ENCODE assay signal across 9 cellular contexts in the genomic region with DNA sequence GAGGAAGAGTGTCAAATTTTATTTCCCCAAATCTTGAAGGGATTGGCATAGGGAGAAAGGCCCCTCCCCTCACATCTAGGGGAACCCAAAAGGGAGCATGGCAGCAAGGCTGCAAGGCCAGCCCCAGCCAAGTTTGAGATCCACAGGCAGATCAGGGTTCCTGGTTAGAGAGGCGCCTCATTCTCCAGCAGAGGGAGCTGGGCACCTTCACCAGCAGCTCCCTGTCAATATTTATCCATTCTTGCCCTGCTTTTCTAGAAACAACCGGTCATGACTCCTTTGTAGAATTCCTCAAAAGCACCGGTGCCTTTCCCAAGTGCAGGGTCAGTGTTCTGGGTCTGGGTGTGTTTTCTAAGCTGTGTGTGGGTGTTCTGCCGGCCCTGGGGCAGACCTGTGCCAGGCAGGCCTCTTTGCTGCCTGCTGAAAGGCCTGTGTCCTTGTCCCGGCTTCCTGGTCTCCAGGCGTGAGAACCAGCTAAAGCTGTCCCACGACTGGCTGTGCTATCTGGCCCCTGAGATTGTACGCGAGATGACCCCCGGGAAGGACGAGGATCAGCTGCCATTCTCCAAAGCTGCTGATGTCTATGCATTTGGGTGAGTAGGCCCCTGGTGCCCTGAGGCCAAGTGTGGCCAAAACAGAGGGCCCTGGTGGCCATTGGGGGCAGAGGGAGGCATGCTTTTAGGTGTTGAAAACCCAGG. TPM values are rescaled to one million over a fixed set of nuclear protein-coding genes. Genes with fewer than 3 reads are reported as not detected.
A peak's percentile ranks its signal among the peaks of the same experiment; 100 is the strongest.
DNase-seq lines count a peak whose midpoint lies in the region; ATAC-seq and TF ChIP-seq lines count a peak whose summit lies in the region.
"Had no signal": no experiment of that assay in that cellular context is flagged by ENCODE, and none has a peak within 500 bp of the region (broad histone marks: within the 10 kb centered on the region; RNA-seq: fewer than 3 reads in every experiment).

No MANE protein-coding gene starts in this region.

- peaks cover 82% of the 10 kb centered on the region for H3K36me3 Mint-ChIP-seq in brain

- H3K4me3 ChIP-seq in Loucy (ENCODE audit: low read length, poor library complexity, severe bottlenecking) (no peak overlapping the region), liver (ENCODE audit: low read depth in 1 of 3, low read length in 3 of 3) (no peak overlapping the region)

- H2AFZ ChIP-seq in Loucy (ENCODE audit: low read length): no peak overlapping the region

- H3K27ac Mint-ChIP-seq in brain: peak overlapping the region in 2 of 5 experiments; percentile 34 to 43

- no peaks in the 10 kb centered on the region for H3K79me2 ChIP-seq in Loucy (ENCODE audit: insufficient read depth, low read length)

- TF ChIP-seq RAD21 in liver (IDR thresholded peaks at IDR 0.05): peak; percentile 83 to 88

- H3K36me3 ChIP-seq in Loucy (ENCODE audit: insufficient read depth, low read length): peaks cover 32% of the 10 kb centered on the region; the same call in 1 of the 2 replicates
- peaks cover 0 to 48% (median 12%) of the 10 kb centered on the region in 4 donors for H3K36me3 ChIP-seq in liver (ENCODE audit: control insufficient read depth in 4 of 4, insufficient read depth in 3 of 4, low read depth in 1 of 4, low read length in 3 of 4)

- peak; percentile 14 for DNase-seq in GDM1 (lab: John Stamatoyannopoulos, UW)
- DNase-seq in stimulated activated naive CD4-positive, alpha-beta T cell treated with Interleukin-2 at 50 U/mL for 16 hours (lab: John Stamatoyannopoulos, UW): no peak
- no peak for DNase-seq in NCI-H345 (lab: John Stamatoyannopoulos, UW)
- DNase-seq in activated gamma-delta T cell treated with Interleukin-2 at 50 U/mL for 16 hours: no peak

- no peaks in the 10 kb centered on the region for H3K27me3 Mint-ChIP-seq in brain

- no peaks in the 10 kb centered on the region for H3K9me3 Mint-ChIP-seq in brain

- no peaks in the 10 kb centered on the region for H3K9me2 ChIP-seq in Loucy (replicated peaks; ENCODE audit: low read depth, low read length)

- no peaks in the 10 kb centered on the region for H4K20me1 ChIP-seq in Loucy (ENCODE audit: insufficient read depth, low read length, poor library complexity, severe bottlenecking)

- peak; percentile 74 for TF ChIP-seq CTCF in Loucy (conservative IDR thresholded peaks at IDR 0.05; ENCODE audit: low read length)
- TF ChIP-seq CTCF in brain (conservative IDR thresholded peaks at IDR 0.05): peak; percentile 45 to 65
- peak; percentile 74 for TF ChIP-seq CTCF in liver (IDR thresholded peaks at IDR 0.05; ENCODE audit: low read depth, low read length, missing input control)

- no peaks in the 10 kb centered on the region for H3K27me3 ChIP-seq in Loucy (ENCODE audit: insufficient read depth, low read length, poor library complexity, severe bottlenecking)
- no peaks in the 10 kb centered on the region for H3K27me3 ChIP-seq in liver (ENCODE audit: control insufficient read depth in 4 of 4, insufficient read depth in 4 of 4, low read length in 3 of 4)
- H3K27me3 ChIP-seq: neutrophil had no signal

- no peak for ATAC-seq in HG03280 (IDR thresholded peaks at IDR 0.05; ENCODE audit: unreplicated experiment)

- no peaks in the 10 kb centered on the region for H3K4me1 Mint-ChIP-seq in brain

- H3K4me3 Mint-ChIP-seq in brain: no peak overlapping the region

- H3K4me1 ChIP-seq in Loucy (ENCODE audit: insufficient read depth, low read length, poor library complexity, severe bottlenecking) (peaks cover 10% of the 10 kb centered on the region), liver (ENCODE audit: control insufficient read depth in 4 of 4, insufficient read depth in 4 of 4, low read length in 3 of 4) (peaks cover 0 to 3% (median 0%) of the 10 kb centered on the region in 4 donors)

- H3K27ac ChIP-seq in liver (ENCODE audit: low read depth in 1 of 2, low read length in 2 of 2): no peak overlapping the region
- H3K27ac ChIP-seq: neutrophil had no signal

- H3K9ac ChIP-seq in Loucy (ENCODE audit: low read depth, low read length, poor library complexity, severe bottlenecking) (no peak overlapping the region), liver (ENCODE audit: low read depth in 1 of 2, low read length in 2 of 2) (no peak overlapping the region)

- H3F3A ChIP-seq in Loucy (ENCODE audit: low read depth): no peaks in the 10 kb centered on the region

- H3K4me2 ChIP-seq in Loucy (ENCODE audit: low read depth, low read length, poor library complexity, severe bottlenecking): no peak overlapping the region

- WGBS in liver: 49% methylated on average over 11 of the region's 11 CpGs

- H3K9me3 ChIP-seq in Loucy (ENCODE audit: insufficient read depth, low read depth, low read length) (no peaks in the 10 kb centered on the region), liver (ENCODE audit: control insufficient read depth in 4 of 4, low read length in 3 of 4) (no peaks in the 10 kb centered on the region)
- H3K9me3 ChIP-seq: neutrophil had no signal

TF ChIP-seq in liver, 16 proteins besides CTCF, POLR2A, EP300 and RAD21:
- no peak for TF ChIP-seq GABPA (IDR thresholded peaks at IDR 0.05 in 1 of 2, conservative IDR thresholded peaks at IDR 0.05 in 1 of 2)
- TF ChIP-seq FOXA2 (IDR thresholded peaks at IDR 0.05): peak; percentile 54
- TF ChIP-seq HNF4A (conservative IDR thresholded peaks at IDR 0.05): peak in 1 of 2 donors; percentile 39
- TF ChIP-seq FOXA1 (IDR thresholded peaks at IDR 0.05): peak; percentile 14
- TF ChIP-seq JUND (IDR thresholded peaks at IDR 0.05): no peak
- peak in 1 of 2 donors; percentile 70 for TF ChIP-seq RXRA (IDR thresholded peaks at IDR 0.05)

RNA-seq across cellular contexts. Expression of gene LGALS9, which starts 21.2 kb away (rescaled TPM):
- polyA plus RNA-seq in brain (ENCODE audit: insufficient read depth, low read depth, low replicate concordance) (17.5 TPM), liver (10 to 100 TPM in 1 of 2 donors, 1 to 10 TPM in 1; 6.1 to 24.7 TPM)
- total RNA-seq in liver: 10 to 100 TPM; 12.7 to 14.3 TPM
